Comparison of ENCODE assay signal across 1 cellular context in genomic region chr5:150783422-150783928, GRCh38.
TF ChIP-seq lines count a peak whose summit lies in the region.

No MANE protein-coding gene starts in this region.

TF ChIP-seq in GM23338, 12 proteins besides CTCF, POLR2A, EP300 and RAD21 (continued from another document):
- peak; percentile 20; the same call in 1 of the 2 replicates for TF ChIP-seq ZNF462 (CRISPR knock-in tag; IDR thresholded peaks at IDR 0.05)
